1 cellular context compared by ENCODE assay signal in the genomic region with DNA sequence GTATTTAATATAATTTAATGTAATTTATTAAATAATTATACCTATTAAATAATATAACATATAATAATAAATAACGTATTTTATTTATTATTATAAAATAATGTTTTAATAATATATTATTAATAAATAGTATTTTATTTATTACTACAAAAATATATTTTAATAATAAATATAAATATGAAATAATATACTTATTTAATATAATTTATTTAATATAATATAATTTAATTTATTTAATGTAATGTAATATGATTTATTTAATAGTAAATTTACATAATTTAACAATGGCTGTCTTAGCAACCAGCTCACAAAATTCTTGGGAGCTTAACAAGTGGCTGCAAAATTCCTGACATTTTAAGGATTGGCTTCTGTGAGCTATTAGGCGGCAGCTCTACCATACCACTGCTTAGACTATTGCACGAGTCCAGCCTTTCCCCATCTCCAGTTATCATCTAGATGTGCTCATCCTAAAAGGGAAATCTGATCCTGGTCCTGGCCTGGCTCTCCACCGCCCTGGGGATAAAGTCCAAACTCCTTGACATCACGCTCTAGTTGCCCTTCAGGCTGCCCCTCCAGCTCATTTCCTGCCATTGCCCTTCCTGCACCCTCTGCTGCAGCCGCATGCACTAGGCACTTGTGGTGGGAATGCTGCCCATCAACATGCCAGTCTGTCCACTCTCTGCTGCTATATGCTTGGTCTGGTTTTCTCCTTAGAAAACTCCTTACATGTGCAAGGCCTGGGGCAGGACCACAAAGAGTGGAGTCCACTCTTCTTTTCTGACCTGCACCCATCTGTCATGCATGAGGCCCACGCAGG.
TF ChIP-seq lines count a peak whose summit lies in the region.

No MANE protein-coding gene starts in this region.

TF ChIP-seq in HepG2, 621 proteins besides CTCF, POLR2A, EP300 and RAD21 (continued from another document and continues in another):
- TF ChIP-seq GATAD2A (CRISPR knock-in tag; IDR thresholded peaks at IDR 0.05) (peak; percentile 74), STAG1 (CRISPR knock-in tag; IDR thresholded peaks at IDR 0.05) (0 out of 2 replicates have a peak, but pooled peaks have one; percentile 13), SP4 (CRISPR knock-in tag; IDR thresholded peaks at IDR 0.05) (no peak), ZNF816 (CRISPR knock-in tag; IDR thresholded peaks at IDR 0.05; ENCODE audit: borderline replicate concordance) (no peak), SMC3 (IDR thresholded peaks at IDR 0.05; ENCODE audit: low read length) (0 out of 2 replicates have a peak, but pooled peaks have one; percentile 12), ZNF614 (CRISPR knock-in tag; IDR thresholded peaks at IDR 0.05; ENCODE audit: borderline replicate concordance) (no peak), MATR3 (CRISPR knock-in tag; IDR thresholded peaks at IDR 0.05) (no peak), SATB2 (CRISPR knock-in tag; IDR thresholded peaks at IDR 0.05) (no peak), YY1 (IDR thresholded peaks at IDR 0.05; ENCODE audit: insufficient read depth, insufficient replicate concordance, low read depth, low read length) (no peak), TBL1XR1 (IDR thresholded peaks at IDR 0.05; ENCODE audit: borderline replicate concordance, low read length, partially characterized antibody) (no peak), ZNF749 (CRISPR knock-in tag; IDR thresholded peaks at IDR 0.05; ENCODE audit: borderline replicate concordance) (no peak), MED8 (CRISPR knock-in tag; IDR thresholded peaks at IDR 0.05; ENCODE audit: insufficient replicate concordance) (no peak), ZNF10 (CRISPR knock-in tag; IDR thresholded peaks at IDR 0.05; ENCODE audit: borderline replicate concordance, low read depth) (no peak), RBFOX2 (IDR thresholded peaks at IDR 0.05; ENCODE audit: low read depth, low read length) (no peak), ZNF720 (CRISPR knock-in tag; IDR thresholded peaks at IDR 0.05) (no peak), PRPF4 (IDR thresholded peaks at IDR 0.05; ENCODE audit: low read depth, low read length, poor library complexity, severe bottlenecking) (no peak), EED (CRISPR knock-in tag; IDR thresholded peaks at IDR 0.05) (no peak)
- TF ChIP-seq, protein P1, sequence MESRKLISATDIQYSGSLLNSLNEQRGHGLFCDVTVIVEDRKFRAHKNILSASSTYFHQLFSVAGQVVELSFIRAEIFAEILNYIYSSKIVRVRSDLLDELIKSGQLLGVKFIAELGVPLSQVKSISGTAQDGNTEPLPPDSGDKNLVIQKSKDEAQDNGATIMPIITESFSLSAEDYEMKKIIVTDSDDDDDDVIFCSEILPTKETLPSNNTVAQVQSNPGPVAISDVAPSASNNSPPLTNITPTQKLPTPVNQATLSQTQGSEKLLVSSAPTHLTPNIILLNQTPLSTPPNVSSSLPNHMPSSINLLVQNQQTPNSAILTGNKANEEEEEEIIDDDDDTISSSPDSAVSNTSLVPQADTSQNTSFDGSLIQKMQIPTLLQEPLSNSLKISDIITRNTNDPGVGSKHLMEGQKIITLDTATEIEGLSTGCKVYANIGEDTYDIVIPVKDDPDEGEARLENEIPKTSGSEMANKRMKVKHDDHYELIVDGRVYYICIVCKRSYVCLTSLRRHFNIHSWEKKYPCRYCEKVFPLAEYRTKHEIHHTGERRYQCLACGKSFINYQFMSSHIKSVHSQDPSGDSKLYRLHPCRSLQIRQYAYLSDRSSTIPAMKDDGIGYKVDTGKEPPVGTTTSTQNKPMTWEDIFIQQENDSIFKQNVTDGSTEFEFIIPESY (CRISPR knock-in tag; IDR thresholded peaks at IDR 0.05): no peak
- TF ChIP-seq, protein P2, sequence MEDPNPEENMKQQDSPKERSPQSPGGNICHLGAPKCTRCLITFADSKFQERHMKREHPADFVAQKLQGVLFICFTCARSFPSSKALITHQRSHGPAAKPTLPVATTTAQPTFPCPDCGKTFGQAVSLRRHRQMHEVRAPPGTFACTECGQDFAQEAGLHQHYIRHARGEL (CRISPR knock-in tag; IDR thresholded peaks at IDR 0.05): no peak
- TF ChIP-seq, protein P3, sequence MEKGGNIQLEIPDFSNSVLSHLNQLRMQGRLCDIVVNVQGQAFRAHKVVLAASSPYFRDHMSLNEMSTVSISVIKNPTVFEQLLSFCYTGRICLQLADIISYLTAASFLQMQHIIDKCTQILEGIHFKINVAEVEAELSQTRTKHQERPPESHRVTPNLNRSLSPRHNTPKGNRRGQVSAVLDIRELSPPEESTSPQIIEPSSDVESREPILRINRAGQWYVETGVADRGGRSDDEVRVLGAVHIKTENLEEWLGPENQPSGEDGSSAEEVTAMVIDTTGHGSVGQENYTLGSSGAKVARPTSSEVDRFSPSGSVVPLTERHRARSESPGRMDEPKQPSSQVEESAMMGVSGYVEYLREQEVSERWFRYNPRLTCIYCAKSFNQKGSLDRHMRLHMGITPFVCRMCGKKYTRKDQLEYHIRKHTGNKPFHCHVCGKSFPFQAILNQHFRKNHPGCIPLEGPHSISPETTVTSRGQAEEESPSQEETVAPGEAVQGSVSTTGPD (CRISPR knock-in tag; IDR thresholded peaks at IDR 0.05): no peak
- TF ChIP-seq, protein P4, sequence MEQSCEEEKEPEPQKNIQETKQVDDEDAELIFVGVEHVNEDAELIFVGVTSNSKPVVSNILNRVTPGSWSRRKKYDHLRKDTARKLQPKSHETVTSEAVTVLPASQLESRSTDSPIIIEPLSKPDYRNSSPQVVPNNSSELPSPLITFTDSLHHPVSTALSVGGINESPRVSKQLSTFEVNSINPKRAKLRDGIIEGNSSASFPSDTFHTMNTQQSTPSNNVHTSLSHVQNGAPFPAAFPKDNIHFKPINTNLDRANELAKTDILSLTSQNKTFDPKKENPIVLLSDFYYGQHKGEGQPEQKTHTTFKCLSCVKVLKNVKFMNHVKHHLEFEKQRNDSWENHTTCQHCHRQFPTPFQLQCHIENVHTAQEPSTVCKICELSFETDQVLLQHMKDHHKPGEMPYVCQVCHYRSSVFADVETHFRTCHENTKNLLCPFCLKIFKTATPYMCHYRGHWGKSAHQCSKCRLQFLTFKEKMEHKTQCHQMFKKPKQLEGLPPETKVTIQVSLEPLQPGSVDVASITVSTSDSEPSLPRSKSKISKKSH (CRISPR knock-in tag; IDR thresholded peaks at IDR 0.05; ENCODE audit: borderline replicate concordance): no peak
- TF ChIP-seq, protein P5, sequence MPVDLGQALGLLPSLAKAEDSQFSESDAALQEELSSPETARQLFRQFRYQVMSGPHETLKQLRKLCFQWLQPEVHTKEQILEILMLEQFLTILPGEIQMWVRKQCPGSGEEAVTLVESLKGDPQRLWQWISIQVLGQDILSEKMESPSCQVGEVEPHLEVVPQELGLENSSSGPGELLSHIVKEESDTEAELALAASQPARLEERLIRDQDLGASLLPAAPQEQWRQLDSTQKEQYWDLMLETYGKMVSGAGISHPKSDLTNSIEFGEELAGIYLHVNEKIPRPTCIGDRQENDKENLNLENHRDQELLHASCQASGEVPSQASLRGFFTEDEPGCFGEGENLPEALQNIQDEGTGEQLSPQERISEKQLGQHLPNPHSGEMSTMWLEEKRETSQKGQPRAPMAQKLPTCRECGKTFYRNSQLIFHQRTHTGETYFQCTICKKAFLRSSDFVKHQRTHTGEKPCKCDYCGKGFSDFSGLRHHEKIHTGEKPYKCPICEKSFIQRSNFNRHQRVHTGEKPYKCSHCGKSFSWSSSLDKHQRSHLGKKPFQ (CRISPR knock-in tag; IDR thresholded peaks at IDR 0.05; ENCODE audit: insufficient replicate concordance): no peak
- TF ChIP-seq, protein P6, sequence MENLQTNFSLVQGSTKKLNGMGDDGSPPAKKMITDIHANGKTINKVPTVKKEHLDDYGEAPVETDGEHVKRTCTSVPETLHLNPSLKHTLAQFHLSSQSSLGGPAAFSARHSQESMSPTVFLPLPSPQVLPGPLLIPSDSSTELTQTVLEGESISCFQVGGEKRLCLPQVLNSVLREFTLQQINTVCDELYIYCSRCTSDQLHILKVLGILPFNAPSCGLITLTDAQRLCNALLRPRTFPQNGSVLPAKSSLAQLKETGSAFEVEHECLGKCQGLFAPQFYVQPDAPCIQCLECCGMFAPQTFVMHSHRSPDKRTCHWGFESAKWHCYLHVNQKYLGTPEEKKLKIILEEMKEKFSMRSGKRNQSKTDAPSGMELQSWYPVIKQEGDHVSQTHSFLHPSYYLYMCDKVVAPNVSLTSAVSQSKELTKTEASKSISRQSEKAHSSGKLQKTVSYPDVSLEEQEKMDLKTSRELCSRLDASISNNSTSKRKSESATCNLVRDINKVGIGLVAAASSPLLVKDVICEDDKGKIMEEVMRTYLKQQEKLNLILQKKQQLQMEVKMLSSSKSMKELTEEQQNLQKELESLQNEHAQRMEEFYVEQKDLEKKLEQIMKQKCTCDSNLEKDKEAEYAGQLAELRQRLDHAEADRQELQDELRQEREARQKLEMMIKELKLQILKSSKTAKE (CRISPR knock-in tag; IDR thresholded peaks at IDR 0.05; ENCODE audit: borderline replicate concordance): no peak
- TF ChIP-seq, protein P7, sequence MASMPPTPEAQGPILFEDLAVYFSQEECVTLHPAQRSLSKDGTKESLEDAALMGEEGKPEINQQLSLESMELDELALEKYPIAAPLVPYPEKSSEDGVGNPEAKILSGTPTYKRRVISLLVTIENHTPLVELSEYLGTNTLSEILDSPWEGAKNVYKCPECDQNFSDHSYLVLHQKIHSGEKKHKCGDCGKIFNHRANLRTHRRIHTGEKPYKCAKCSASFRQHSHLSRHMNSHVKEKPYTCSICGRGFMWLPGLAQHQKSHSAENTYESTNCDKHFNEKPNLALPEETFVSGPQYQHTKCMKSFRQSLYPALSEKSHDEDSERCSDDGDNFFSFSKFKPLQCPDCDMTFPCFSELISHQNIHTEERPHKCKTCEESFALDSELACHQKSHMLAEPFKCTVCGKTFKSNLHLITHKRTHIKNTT (CRISPR knock-in tag; IDR thresholded peaks at IDR 0.05): no peak
- TF ChIP-seq, protein P8, sequence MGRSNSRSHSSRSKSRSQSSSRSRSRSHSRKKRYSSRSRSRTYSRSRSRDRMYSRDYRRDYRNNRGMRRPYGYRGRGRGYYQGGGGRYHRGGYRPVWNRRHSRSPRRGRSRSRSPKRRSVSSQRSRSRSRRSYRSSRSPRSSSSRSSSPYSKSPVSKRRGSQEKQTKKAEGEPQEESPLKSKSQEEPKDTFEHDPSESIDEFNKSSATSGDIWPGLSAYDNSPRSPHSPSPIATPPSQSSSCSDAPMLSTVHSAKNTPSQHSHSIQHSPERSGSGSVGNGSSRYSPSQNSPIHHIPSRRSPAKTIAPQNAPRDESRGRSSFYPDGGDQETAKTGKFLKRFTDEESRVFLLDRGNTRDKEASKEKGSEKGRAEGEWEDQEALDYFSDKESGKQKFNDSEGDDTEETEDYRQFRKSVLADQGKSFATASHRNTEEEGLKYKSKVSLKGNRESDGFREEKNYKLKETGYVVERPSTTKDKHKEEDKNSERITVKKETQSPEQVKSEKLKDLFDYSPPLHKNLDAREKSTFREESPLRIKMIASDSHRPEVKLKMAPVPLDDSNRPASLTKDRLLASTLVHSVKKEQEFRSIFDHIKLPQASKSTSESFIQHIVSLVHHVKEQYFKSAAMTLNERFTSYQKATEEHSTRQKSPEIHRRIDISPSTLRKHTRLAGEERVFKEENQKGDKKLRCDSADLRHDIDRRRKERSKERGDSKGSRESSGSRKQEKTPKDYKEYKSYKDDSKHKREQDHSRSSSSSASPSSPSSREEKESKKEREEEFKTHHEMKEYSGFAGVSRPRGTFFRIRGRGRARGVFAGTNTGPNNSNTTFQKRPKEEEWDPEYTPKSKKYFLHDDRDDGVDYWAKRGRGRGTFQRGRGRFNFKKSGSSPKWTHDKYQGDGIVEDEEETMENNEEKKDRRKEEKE (IDR thresholded peaks at IDR 0.05): no peak
- TF ChIP-seq, protein P9, sequence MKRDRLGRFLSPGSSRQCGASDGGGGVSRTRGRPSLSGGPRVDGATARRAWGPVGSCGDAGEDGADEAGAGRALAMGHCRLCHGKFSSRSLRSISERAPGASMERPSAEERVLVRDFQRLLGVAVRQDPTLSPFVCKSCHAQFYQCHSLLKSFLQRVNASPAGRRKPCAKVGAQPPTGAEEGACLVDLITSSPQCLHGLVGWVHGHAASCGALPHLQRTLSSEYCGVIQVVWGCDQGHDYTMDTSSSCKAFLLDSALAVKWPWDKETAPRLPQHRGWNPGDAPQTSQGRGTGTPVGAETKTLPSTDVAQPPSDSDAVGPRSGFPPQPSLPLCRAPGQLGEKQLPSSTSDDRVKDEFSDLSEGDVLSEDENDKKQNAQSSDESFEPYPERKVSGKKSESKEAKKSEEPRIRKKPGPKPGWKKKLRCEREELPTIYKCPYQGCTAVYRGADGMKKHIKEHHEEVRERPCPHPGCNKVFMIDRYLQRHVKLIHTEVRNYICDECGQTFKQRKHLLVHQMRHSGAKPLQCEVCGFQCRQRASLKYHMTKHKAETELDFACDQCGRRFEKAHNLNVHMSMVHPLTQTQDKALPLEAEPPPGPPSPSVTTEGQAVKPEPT (CRISPR knock-in tag; IDR thresholded peaks at IDR 0.05; ENCODE audit: low read depth): no peak
- TF ChIP-seq, protein P10, sequence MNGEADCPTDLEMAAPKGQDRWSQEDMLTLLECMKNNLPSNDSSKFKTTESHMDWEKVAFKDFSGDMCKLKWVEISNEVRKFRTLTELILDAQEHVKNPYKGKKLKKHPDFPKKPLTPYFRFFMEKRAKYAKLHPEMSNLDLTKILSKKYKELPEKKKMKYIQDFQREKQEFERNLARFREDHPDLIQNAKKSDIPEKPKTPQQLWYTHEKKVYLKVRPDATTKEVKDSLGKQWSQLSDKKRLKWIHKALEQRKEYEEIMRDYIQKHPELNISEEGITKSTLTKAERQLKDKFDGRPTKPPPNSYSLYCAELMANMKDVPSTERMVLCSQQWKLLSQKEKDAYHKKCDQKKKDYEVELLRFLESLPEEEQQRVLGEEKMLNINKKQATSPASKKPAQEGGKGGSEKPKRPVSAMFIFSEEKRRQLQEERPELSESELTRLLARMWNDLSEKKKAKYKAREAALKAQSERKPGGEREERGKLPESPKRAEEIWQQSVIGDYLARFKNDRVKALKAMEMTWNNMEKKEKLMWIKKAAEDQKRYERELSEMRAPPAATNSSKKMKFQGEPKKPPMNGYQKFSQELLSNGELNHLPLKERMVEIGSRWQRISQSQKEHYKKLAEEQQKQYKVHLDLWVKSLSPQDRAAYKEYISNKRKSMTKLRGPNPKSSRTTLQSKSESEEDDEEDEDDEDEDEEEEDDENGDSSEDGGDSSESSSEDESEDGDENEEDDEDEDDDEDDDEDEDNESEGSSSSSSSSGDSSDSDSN (CRISPR knock-in tag; IDR thresholded peaks at IDR 0.05): no peak
